11 cellular contexts compared by ENCODE assay signal in genomic region chr10:31650010-31650409, GRCh38.
A peak's percentile ranks its signal among the peaks of the same experiment; 100 is the strongest.
DNase-seq lines count a peak whose midpoint lies in the region; TF ChIP-seq lines count a peak whose summit lies in the region.
"Had no signal": no experiment of that assay in that cellular context is flagged by ENCODE, and none has a peak within 500 bp of the region (broad histone marks: within the 10 kb centered on the region; RNA-seq: fewer than 3 reads in every experiment).

No MANE protein-coding gene starts in this region.

- TF ChIP-seq CTCF in esophagus squamous epithelium (IDR thresholded peaks at IDR 0.05) (no peak), CD14-positive monocyte (IDR thresholded peaks at IDR 0.05) (no peak)

- H3K27ac ChIP-seq in esophagus squamous epithelium (peak overlapping the region; percentile 21 to 53 (median 43)), muscle layer of duodenum (ENCODE audit: low read length) (peak overlapping the region; percentile 52)
- H3K27ac ChIP-seq: BLaER1 had no signal

- no peaks in the 10 kb centered on the region for H3K36me3 ChIP-seq in esophagus squamous epithelium
- no peaks in the 10 kb centered on the region for H3K36me3 ChIP-seq in muscle layer of duodenum (ENCODE audit: control insufficient read depth in 1 of 2, insufficient read depth in 2 of 2, low read length in 2 of 2)
- H3K36me3 ChIP-seq: BLaER1 had no signal

- no peaks in the 10 kb centered on the region for H3K36me3 Mint-ChIP-seq in CD14-positive monocyte

- WGBS in esophagus squamous epithelium, 2 donors: 10 to 21% methylated on average over 7 to 8 of the region's 8 CpGs

- no peak overlapping the region for H3K27ac Mint-ChIP-seq in CD14-positive monocyte

- no peak for TF ChIP-seq POLR2A in esophagus squamous epithelium (IDR thresholded peaks at IDR 0.05)

- H3K4me1 Mint-ChIP-seq in CD14-positive monocyte: no peaks in the 10 kb centered on the region

- H3K9me3 Mint-ChIP-seq in CD14-positive monocyte: no peaks in the 10 kb centered on the region

- H3K4me1 ChIP-seq in esophagus squamous epithelium (peaks cover 0 to 11% (median 6%) of the 10 kb centered on the region in 3 donors), muscle layer of duodenum (ENCODE audit: control insufficient read depth in 1 of 2, insufficient read depth in 2 of 2, low read length in 2 of 2) (peaks cover 0 to 4% of the 10 kb centered on the region in 2 donors)
- H3K4me1 ChIP-seq: BLaER1 had no signal

- H3K4me3 ChIP-seq in esophagus squamous epithelium (peak overlapping the region in 2 of 4 donors; percentile 3 to 34), muscle layer of duodenum (ENCODE audit: low read depth in 1 of 2, low read length in 2 of 2) (peak overlapping the region; percentile 20 to 40)
- H3K4me3 ChIP-seq: BLaER1 had no signal

- H3K9me3 ChIP-seq in esophagus squamous epithelium (no peaks in the 10 kb centered on the region), muscle layer of duodenum (ENCODE audit: control insufficient read depth in 1 of 2, low read length in 2 of 2) (no peaks in the 10 kb centered on the region)
- H3K9me3 ChIP-seq: BLaER1 had no signal

- no peaks in the 10 kb centered on the region for H3K27me3 ChIP-seq in esophagus squamous epithelium
- H3K27me3 ChIP-seq in muscle layer of duodenum (ENCODE audit: low read depth, low read length): no peaks in the 10 kb centered on the region
- H3K27me3 ChIP-seq: BLaER1 had no signal

- DNase-seq in A172 (ENCODE audit: low spot score): peak; percentile 93
- DNase-seq in NCI-H69 (lab: John Stamatoyannopoulos, UW): peak; percentile 25
- no peak for DNase-seq in esophagus squamous epithelium (lab: John Stamatoyannopoulos, UW)
- no peak for DNase-seq in GF-D8 (lab: John Stamatoyannopoulos, UW)
- DNase-seq in activated naive CD4-positive, alpha-beta T cell (lab: John Stamatoyannopoulos, UW): no peak
- DNase-seq in NCI-H1694 treated with DMSO at 0.1 percent for 48 hours (lab: John Stamatoyannopoulos, UW): no peak
- DNase-seq in CD14-positive monocyte (ENCODE audit: low spot score): no peak
- DNase-seq: activated CD4-positive, alpha-beta T cell treated with anti-CD3 and anti-CD28 coated beads, Interleukin-2, amount 50 U/mL, for 1 hour; NCI-H1048 had no signal

- intact Hi-C loops in esophagus squamous epithelium (cut with DNase I): no loop called here
- intact Hi-C loops in CD14-positive monocyte (cut with micrococcal nuclease): no loop called here

- H3K4me3 Mint-ChIP-seq in CD14-positive monocyte: no peak overlapping the region

- H3K27me3 Mint-ChIP-seq in CD14-positive monocyte (ENCODE audit: low read depth in 3 of 3): peaks cover 0 to 5% (median 4%) of the 10 kb centered on the region in 3 donors

Comparison
In these comparisons a context has a peak if more than half of its experiments do, and no peak if none do; other contexts are left out.
1. DNase-seq: peak in A172 (single experiment) and NCI-H69 (single experiment); none in esophagus squamous epithelium (single experiment), GF-D8 (single experiment), activated naive CD4-positive, alpha-beta T cell (0 of 4), NCI-H1694 treated with DMSO at 0.1 percent for 48 hours (single experiment) and CD14-positive monocyte (single experiment).